ENCODE assay signal across 15 cellular contexts in the genomic region with DNA sequence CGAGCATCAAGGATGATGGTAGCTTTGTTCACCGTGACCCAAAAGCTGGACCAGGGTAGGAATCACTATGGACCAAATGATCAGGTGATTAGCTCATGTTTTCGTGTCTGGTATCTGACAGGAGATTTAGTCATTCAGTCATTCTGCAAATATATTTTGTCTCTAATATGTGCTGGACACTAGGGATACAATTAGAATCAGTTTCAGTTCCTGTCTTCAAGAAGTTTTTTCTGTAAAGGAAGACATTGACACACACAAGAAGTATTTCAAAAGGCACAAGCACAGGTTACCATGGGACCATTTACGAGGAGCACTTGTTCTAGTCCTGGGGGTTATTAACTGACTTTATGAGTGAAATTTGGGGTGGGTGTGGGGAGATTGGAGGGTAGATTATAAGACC.
DNase-seq lines count a peak whose midpoint lies in the region; ATAC-seq, FAIRE-seq and TF ChIP-seq lines count a peak whose summit lies in the region.
"Had no signal": no experiment of that assay in that cellular context is flagged by ENCODE, and none has a peak within 500 bp of the region (broad histone marks: within the 10 kb centered on the region; RNA-seq: fewer than 3 reads in every experiment).

No MANE protein-coding gene starts in this region.

- DNase-seq in bronchial epithelial cell (ENCODE audit: low read depth) (no peak), NCI-H1417 treated with DMSO at 0.1 percent for 48 hours (lab: John Stamatoyannopoulos, UW) (no peak), osteoblast (ENCODE audit: insufficient read length, low spot score, missing footprints) (no peak), epidermal melanocyte (ENCODE audit: insufficient read length, low spot score) (no peak)
- DNase-seq in NK-92 treated with Interleukin-12 subunit alpha and Interleukin-12 subunit beta, amount 100 ng/mL, for 24 hours (lab: John Stamatoyannopoulos, UW): no peak
- DNase-seq: left cardiac atrium, MM.1S, natural killer cell had no signal

- H3K36me3 ChIP-seq in bronchial epithelial cell (ENCODE audit: control insufficient read depth, insufficient read depth, low read length) (no peaks in the 10 kb centered on the region), osteoblast (ENCODE audit: insufficient read depth, low read length) (no peaks in the 10 kb centered on the region)

- no peaks in the 10 kb centered on the region for H3K9me3 ChIP-seq in osteoblast (ENCODE audit: low read depth, low read length)

- FAIRE-seq in bronchial epithelial cell (lab: Jason Lieb, UNC): peak; percentile 64
- FAIRE-seq: endothelial cell of umbilical vein had no signal

- no peak overlapping the region for H3K4me2 ChIP-seq in osteoblast (ENCODE audit: insufficient read depth, low read length)

- H3K4me3 ChIP-seq in bronchial epithelial cell (ENCODE audit: low read depth, low read length) (no peak overlapping the region), osteoblast (ENCODE audit: insufficient read depth, low read length) (no peak overlapping the region)

- H4K20me1 ChIP-seq in osteoblast (ENCODE audit: insufficient read depth, low read length): no peaks in the 10 kb centered on the region

- H3K27ac ChIP-seq in osteoblast (ENCODE audit: low read depth, low read length): no peak overlapping the region

- no peaks in the 10 kb centered on the region for H3K79me2 ChIP-seq in osteoblast (ENCODE audit: insufficient read depth, low read length)

- ATAC-seq in GM18498 (IDR thresholded peaks at IDR 0.05; ENCODE audit: unreplicated experiment) (peak; percentile 61), GM21515 (IDR thresholded peaks at IDR 0.05; ENCODE audit: unreplicated experiment) (peak; percentile 50), HG03354 (IDR thresholded peaks at IDR 0.05; ENCODE audit: poor library complexity, severe bottlenecking, unreplicated experiment) (peak; percentile 60)
- ATAC-seq: activated naive CD4-positive, alpha-beta T cell treated with anti-CD3 and anti-CD28 coated beads, Interleukin-2, amount 50 U/mL, for 72 hours; natural killer cell; sciatic nerve; WTC11 had no signal

- H3K27me3 ChIP-seq in bronchial epithelial cell (ENCODE audit: control insufficient read depth, insufficient read depth, low read length) (no peaks in the 10 kb centered on the region), osteoblast (ENCODE audit: insufficient read depth, low read length) (no peaks in the 10 kb centered on the region)

- H3K4me1 ChIP-seq in osteoblast (ENCODE audit: insufficient read depth, low read length): peaks cover 4% of the 10 kb centered on the region

- H2AFZ ChIP-seq in osteoblast (ENCODE audit: low read length): no peak overlapping the region

- TF ChIP-seq CTCF in bronchial epithelial cell (IDR thresholded peaks at IDR 0.05; ENCODE audit: insufficient read depth, low read length, severe bottlenecking): no peak
- no peak for TF ChIP-seq CTCF in osteoblast (IDR thresholded peaks at IDR 0.05; ENCODE audit: extremely low read depth, low read depth, low read length)
